ENCODE assay signal across 11 cellular contexts in genomic region chr16:52742608-52743007, GRCh38.
"Had no signal": no experiment of that assay in that cellular context is flagged by ENCODE, and none has a peak within 500 bp of the region (broad histone marks: within the 10 kb centered on the region; RNA-seq: fewer than 3 reads in every experiment).

No MANE protein-coding gene starts in this region.

- H3K27ac Mint-ChIP-seq: GM23338, HFFc6 had no signal

- H2AFZ ChIP-seq: GM23248 had no signal

- H3K4me3 ChIP-seq: GM23248, GM23338, HAP-1 had no signal

- DNase-seq: GM23248, GOT3, H7, H9, HCEC 1CT, HFFc6 had no signal

- H3K36me3 ChIP-seq: HAP-1 had no signal

- H3K4me3 Mint-ChIP-seq: GM23338, H9, HFFc6 had no signal

- ATAC-seq: HCT116 had no signal

- H3K9me3 ChIP-seq: HAP-1 had no signal

- H3K27ac ChIP-seq: GM23248 had no signal

- H3K9ac ChIP-seq: GM23248 had no signal

- FAIRE-seq: H1, H54 had no signal
